Comparison of ENCODE assay signal across 22 cellular contexts in genomic region chr6:8149350-8149749, GRCh38.
"Had no signal": no experiment of that assay in that cellular context is flagged by ENCODE, and none has a peak within 500 bp of the region (broad histone marks: within the 10 kb centered on the region; RNA-seq: fewer than 3 reads in every experiment).

No MANE protein-coding gene starts in this region.

- DNase-seq: cortex of kidney; effector memory CD8-positive, alpha-beta T cell; gastrocnemius medialis; head of caudate nucleus; left ventricle myocardium superior; lower lobe of right lung; natural killer cell; occipital lobe; ovary; posterior cingulate gyrus; psoas muscle; right cardiac atrium; sigmoid colon; stimulated activated CD4-positive, alpha-beta T cell treated with anti-CD3 and anti-CD28 coated beads, Interleukin-2, amount 100 ng/mL, for 24 hours; stimulated activated CD4-positive, alpha-beta T cell treated with anti-CD3 and anti-CD28 coated beads, Interleukin-4, amount 100 ng/mL, for 24 hours; stimulated activated naive CD4-positive, alpha-beta T cell; substantia nigra; testis; tibial artery had no signal

- H3K27ac ChIP-seq: gastrocnemius medialis, lower lobe of right lung, ovary, psoas muscle, sigmoid colon, testis, tibial artery had no signal

- H3K4me1 Mint-ChIP-seq: natural killer cell had no signal

- H3K27me3 ChIP-seq: gastrocnemius medialis, ovary, sigmoid colon, testis, tibial artery had no signal

- H3K27me3 Mint-ChIP-seq: type B pancreatic cell had no signal

- H3K4me1 ChIP-seq: gastrocnemius medialis, lower lobe of right lung, psoas muscle, sigmoid colon, testis, tibial artery had no signal

- H3K27ac Mint-ChIP-seq: effector memory CD8-positive, alpha-beta T cell; natural killer cell; type B pancreatic cell had no signal

- H3K9me3 ChIP-seq: gastrocnemius medialis, lower lobe of right lung, ovary, psoas muscle, sigmoid colon, testis, tibial artery had no signal

- H3K9me3 Mint-ChIP-seq: effector memory CD8-positive, alpha-beta T cell; type B pancreatic cell had no signal

- H3K36me3 ChIP-seq: gastrocnemius medialis, lower lobe of right lung, ovary, sigmoid colon, tibial artery had no signal

- FAIRE-seq: endometrium, keratinocyte had no signal

- ATAC-seq: effector memory CD8-positive, alpha-beta T cell; gastrocnemius medialis; left ventricle myocardium superior; lower lobe of right lung; natural killer cell; psoas muscle; right cardiac atrium had no signal

- H3K4me3 Mint-ChIP-seq: effector memory CD8-positive, alpha-beta T cell; natural killer cell; type B pancreatic cell had no signal

- H3K4me3 ChIP-seq: gastrocnemius medialis, lower lobe of right lung, ovary, psoas muscle, sigmoid colon, testis, tibial artery had no signal

- H3K36me3 Mint-ChIP-seq: natural killer cell, type B pancreatic cell had no signal
